ENCODE assay signal across 24 cellular contexts in the genomic region with DNA sequence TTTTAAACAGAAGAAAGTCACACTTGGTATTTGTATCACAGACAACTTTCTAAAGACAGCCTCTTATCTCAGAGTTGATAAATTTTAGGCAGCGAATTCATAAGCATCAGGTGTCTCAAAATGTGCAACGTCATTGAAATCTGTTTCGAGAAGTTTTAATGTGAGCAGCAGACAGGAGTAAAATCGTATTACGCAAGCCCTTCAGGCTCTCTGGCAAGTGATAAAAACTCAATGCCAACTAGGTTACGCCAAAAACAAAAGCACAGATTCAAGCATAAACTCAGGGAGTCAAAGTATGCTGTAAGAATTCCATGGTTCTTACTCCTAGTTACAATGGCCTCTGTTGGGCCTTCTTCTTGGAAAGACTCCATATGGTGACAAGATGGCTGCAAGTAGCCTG.
"Had no signal": no experiment of that assay in that cellular context is flagged by ENCODE, and none has a peak within 500 bp of the region (broad histone marks: within the 10 kb centered on the region; RNA-seq: fewer than 3 reads in every experiment).

No MANE protein-coding gene starts in this region.

- H3K4me3 ChIP-seq: adrenal gland, ascending aorta, gastrocnemius medialis, thoracic aorta, uterus had no signal

- ATAC-seq: activated CD4-positive, CD25-positive, alpha-beta regulatory T cell treated with anti-CD3 and anti-CD28 coated beads, Interleukin-2, amount 50 U/mL, for 24 hours; effector memory CD8-positive, alpha-beta T cell; gastrocnemius medialis; naive thymus-derived CD4-positive, alpha-beta T cell; right cardiac atrium had no signal

- H3K27ac ChIP-seq: adrenal gland, ascending aorta, gastrocnemius medialis, thoracic aorta, uterus, WERI-Rb-1 had no signal

- H3K27me3 ChIP-seq: adrenal gland, ascending aorta, gastrocnemius medialis, uterus had no signal

- H3K9me3 ChIP-seq: adrenal gland, ascending aorta, gastrocnemius medialis, thoracic aorta, uterus had no signal

- DNase-seq: activated CD4-positive, alpha-beta memory T cell treated with anti-CD3 and anti-CD28 coated beads for 36 hours; activated CD4-positive, alpha-beta T cell treated with anti-CD3 and anti-CD28 coated beads, Interleukin-2, amount 10 ng/mL, durations not matched to agents 24 days and 14 days; activated CD8-positive, alpha-beta memory T cell treated with anti-CD3 and anti-CD28 coated beads, Interleukin-2, amount 50 U/mL, for 4 hours; activated effector memory CD4-positive, alpha-beta T cell treated with anti-CD3 and anti-CD28 coated beads, Interleukin-2, amount 50 U/mL, for 16 hours; activated naive CD4-positive, alpha-beta T cell treated with anti-CD3 and anti-CD28 coated beads for 36 hours; activated naive CD8-positive, alpha-beta T cell treated with anti-CD3 and anti-CD28 coated beads for 36 hours; activated T-cell treated with anti-CD3 and anti-CD28 coated beads, Interleukin-2, amount 50 U/mL, for 1 hour; adrenal gland; cortex of kidney; effector memory CD8-positive, alpha-beta T cell; gastrocnemius medialis; glutamatergic neuron; midbrain; naive thymus-derived CD4-positive, alpha-beta T cell; occipital lobe; right cardiac atrium; stimulated activated CD4-positive, alpha-beta T cell treated with anti-CD3 and anti-CD28 coated beads, Interleukin-12 subunit alpha, Interleukin-12 subunit beta, amount 100 ng/mL, for 4 hours; stimulated activated CD4-positive, alpha-beta T cell treated with anti-CD3 and anti-CD28 coated beads, Interleukin-4, amount 100 ng/mL, for 1 hour; T-helper 9 cell; uterus; WERI-Rb-1 had no signal

- H3K36me3 ChIP-seq: adrenal gland, ascending aorta, gastrocnemius medialis, thoracic aorta, uterus, WERI-Rb-1 had no signal

- H3K4me1 ChIP-seq: adrenal gland, ascending aorta, gastrocnemius medialis, uterus had no signal
